27 cellular contexts compared by ENCODE assay signal in the genomic region with DNA sequence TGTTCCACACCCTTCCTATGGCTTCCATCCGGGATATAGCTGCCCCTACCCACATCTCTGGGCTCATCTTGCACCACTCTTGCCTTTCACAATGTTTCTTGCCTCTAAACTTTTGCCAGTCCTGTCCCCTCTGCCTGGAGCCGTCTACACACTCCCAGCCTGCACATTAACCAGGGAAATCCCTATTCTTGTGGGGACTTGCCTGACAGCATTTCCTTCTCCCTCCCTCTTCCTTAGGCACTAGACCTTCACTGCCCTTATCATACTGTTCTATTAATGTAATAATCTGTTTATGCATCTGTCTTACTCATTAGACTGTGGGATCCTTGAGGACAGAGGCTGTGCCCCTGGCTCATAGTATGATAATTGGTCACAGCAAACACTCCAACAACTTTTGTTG.
"Had no signal": no experiment of that assay in that cellular context is flagged by ENCODE, and none has a peak within 500 bp of the region (broad histone marks: within the 10 kb centered on the region; RNA-seq: fewer than 3 reads in every experiment).

No MANE protein-coding gene starts in this region.

- H3K4me3 ChIP-seq: left lung, lung, pancreas, prostate gland, skin epidermis, suprapubic skin, thoracic aorta, tibial artery, upper lobe of right lung had no signal

- ATAC-seq: left colon; left lung; naive thymus-derived CD8-positive, alpha-beta T cell; pancreas; right cardiac atrium; sciatic nerve; stimulated activated effector memory CD8-positive, alpha-beta T cell treated with anti-CD3 and anti-CD28 coated beads, Interleukin-12 subunit alpha, Interleukin-12 subunit beta, amount 100 ng/mL, for 72 hours; upper lobe of right lung had no signal

- H3K36me3 ChIP-seq: left lung, pancreas, prostate gland, suprapubic skin, thoracic aorta, tibial artery, upper lobe of right lung had no signal

- H3K27me3 ChIP-seq: left lung, pancreas, suprapubic skin, tibial artery, upper lobe of right lung had no signal

- H3K9me3 ChIP-seq: left lung, pancreas, prostate gland, suprapubic skin, thoracic aorta, tibial artery, upper lobe of right lung had no signal

- H3K27ac ChIP-seq: left lung, pancreas, prostate gland, skin epidermis, suprapubic skin, thoracic aorta, tibial artery, upper lobe of right lung had no signal

- FAIRE-seq: pancreas, urothelium cell line had no signal

- H3K4me1 ChIP-seq: pancreas, prostate gland had no signal

- DNase-seq: hypothalamus; islet precursor cell; kidney glomerular epithelial cell; left colon; left lung; naive thymus-derived CD8-positive, alpha-beta T cell; nucleus accumbens; pancreas; posterior cingulate gyrus; retina; right cardiac atrium; stimulated activated CD4-positive, alpha-beta T cell treated with anti-CD3 and anti-CD28 coated beads, Interleukin-12 subunit alpha, Interleukin-12 subunit beta, amount 100 ng/mL, for 4 hours; stimulated activated CD4-positive, alpha-beta T cell treated with anti-CD3 and anti-CD28 coated beads, Interleukin-15, amount 100 ng/mL, for 24 hours; stimulated activated CD4-positive, alpha-beta T cell treated with anti-CD3 and anti-CD28 coated beads, Interleukin-2, amount 100 ng/mL, for 24 hours; stimulated activated CD4-positive, alpha-beta T cell treated with anti-CD3 and anti-CD28 coated beads, Interleukin-4, amount 100 ng/mL, for 1 hour; stimulated activated naive CD4-positive, alpha-beta T cell; tibial artery; trophoblast cell; upper lobe of right lung had no signal
